Comparison of ENCODE assay signal across 33 cellular contexts in the genomic region with DNA sequence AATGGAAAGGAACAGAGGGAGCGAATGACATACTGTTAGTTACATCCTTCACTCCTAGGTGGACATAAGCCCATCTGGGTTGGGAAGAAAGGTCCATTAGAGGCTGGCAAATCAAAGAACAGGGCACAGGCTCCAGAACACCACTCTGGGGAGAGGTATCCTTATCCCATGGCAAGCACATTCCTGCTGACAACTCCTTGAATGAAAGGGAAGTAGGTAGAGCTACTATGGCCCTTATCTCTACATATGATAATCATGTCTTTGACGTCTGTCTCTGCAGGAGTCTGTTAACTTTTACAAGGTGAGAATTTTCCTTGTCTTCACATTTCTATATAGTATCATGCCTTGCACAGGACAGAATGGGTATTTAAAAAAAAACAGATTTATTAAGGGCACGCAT. TPM values are rescaled to one million over a fixed set of nuclear protein-coding genes. Genes with fewer than 3 reads are reported as not detected.
"Had no signal": no experiment of that assay in that cellular context is flagged by ENCODE, and none has a peak within 500 bp of the region (broad histone marks: within the 10 kb centered on the region; RNA-seq: fewer than 3 reads in every experiment).

No MANE protein-coding gene starts in this region.

- H3K27me3 ChIP-seq: colonic mucosa, esophagus squamous epithelium, gastrocnemius medialis, heart right ventricle, left lung had no signal

- H3K27ac ChIP-seq: colonic mucosa, epithelial cell of prostate, esophagus squamous epithelium, gastrocnemius medialis, heart right ventricle, left lung, lower lobe of right lung had no signal

- H3K27me3 Mint-ChIP-seq: dendritic cell treated with granulocyte-macrophage colony-stimulating factor and Interleukin-4, amounts not matched to agents 40 ng/mL and 50 ng/mL, for 4 days; effector memory CD8-positive, alpha-beta T cell; memory B cell; naive B cell had no signal

- H3K4me3 Mint-ChIP-seq: dendritic cell treated with granulocyte-macrophage colony-stimulating factor and Interleukin-4, amounts not matched to agents 40 ng/mL and 50 ng/mL, for 4 days; effector memory CD8-positive, alpha-beta T cell; endodermal cell; memory B cell; mesothelial cell of epicardium had no signal

- H3K36me3 Mint-ChIP-seq: mesothelial cell of epicardium had no signal

- H3K9me3 ChIP-seq: colonic mucosa, esophagus squamous epithelium, gastrocnemius medialis, heart right ventricle, left lung, lower lobe of right lung, mucosa of descending colon had no signal

- H3K36me3 ChIP-seq: colonic mucosa, esophagus squamous epithelium, gastrocnemius medialis, left lung, lower lobe of right lung had no signal

- H3K9me3 Mint-ChIP-seq: dendritic cell treated with granulocyte-macrophage colony-stimulating factor and Interleukin-4, amounts not matched to agents 40 ng/mL and 50 ng/mL, for 4 days; effector memory CD8-positive, alpha-beta T cell; memory B cell; mesothelial cell of epicardium; naive B cell had no signal

- ATAC-seq: effector memory CD8-positive, alpha-beta T cell; esophagus mucosa; gastrocnemius medialis; heart right ventricle; left cardiac atrium; left lung; left ventricle myocardium superior; lower lobe of right lung; mucosa of descending colon had no signal

- FAIRE-seq: endometrium, islet of Langerhans, keratinocyte had no signal

- DNase-seq: colonic mucosa; cortex of kidney; effector CD8-positive, alpha-beta T cell; effector memory CD8-positive, alpha-beta T cell; endodermal cell; erythroblast; esophagus squamous epithelium; foreskin fibroblast; foreskin melanocyte; gastrocnemius medialis; glutamatergic neuron; head of caudate nucleus; heart right ventricle; hippocampal formation; left cardiac atrium; left lung; left ventricle myocardium superior; lower lobe of right lung; mucosa of descending colon; naive B cell had no signal

- H3K27ac Mint-ChIP-seq: dendritic cell treated with granulocyte-macrophage colony-stimulating factor and Interleukin-4, amounts not matched to agents 40 ng/mL and 50 ng/mL, for 4 days; effector memory CD8-positive, alpha-beta T cell; endodermal cell; memory B cell; mesothelial cell of epicardium; naive B cell had no signal

- H3K4me3 ChIP-seq: colonic mucosa, esophagus squamous epithelium, gastrocnemius medialis, heart right ventricle, left lung, lower lobe of right lung, mucosa of descending colon had no signal

RNA-seq across cellular contexts. Expression of gene WEE2, which starts 16.6 kb away (rescaled TPM):
- total RNA-seq: colonic mucosa, endodermal cell, esophagus mucosa, esophagus squamous epithelium, gastrocnemius medialis, glomerular endothelial cell, kidney epithelial cell, left cardiac atrium, left lung, left ventricle myocardium superior, lower leg skin, lower lobe of right lung, mesenteric fat pad, mesothelial cell of epicardium, mucosa of descending colon, myocyte had no signal
- polyA plus RNA-seq: heart right ventricle, keratinocyte had no signal
